In the genomic region with DNA sequence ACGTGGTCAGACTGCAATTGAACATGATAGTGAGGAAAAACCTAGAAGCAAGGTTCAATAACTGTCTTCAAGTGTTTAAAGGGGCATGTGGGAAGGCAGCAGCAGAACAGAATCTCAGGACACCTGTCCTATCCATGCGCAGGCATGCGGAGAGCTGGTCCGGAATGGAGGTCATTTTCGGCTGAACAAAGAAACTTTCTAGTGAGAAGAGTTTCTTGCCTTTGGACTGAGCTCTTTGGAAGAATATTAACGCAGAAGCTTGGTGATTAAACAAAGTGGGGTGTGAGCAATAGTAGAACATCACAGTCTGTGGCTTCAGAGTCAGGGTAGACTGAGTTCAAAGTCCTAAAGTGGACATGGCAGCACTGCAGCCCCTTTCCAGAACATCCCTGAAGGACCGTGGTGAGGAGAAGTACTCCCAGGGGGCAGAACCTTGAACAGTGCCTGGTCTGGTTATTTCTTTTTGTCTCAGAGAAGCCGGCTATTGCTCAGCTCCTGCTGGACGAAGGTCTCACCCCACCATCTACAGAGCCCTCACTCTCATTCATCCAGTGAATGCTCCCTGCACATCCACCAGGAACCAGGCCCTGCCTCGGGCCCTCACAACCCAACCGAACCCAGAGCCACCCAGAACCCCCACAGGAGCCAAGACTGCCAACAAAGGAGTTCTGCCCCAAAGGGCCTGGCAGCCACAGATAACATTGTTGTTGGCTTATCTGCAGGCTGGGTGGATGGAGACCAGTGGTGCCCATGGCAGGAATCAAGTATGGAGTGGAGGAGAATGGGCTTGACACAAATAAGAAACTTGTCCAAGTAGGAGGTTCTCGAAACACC, we compare ENCODE assay signal across 22 cellular contexts.
"Had no signal": no experiment of that assay in that cellular context is flagged by ENCODE, and none has a peak within 500 bp of the region (broad histone marks: within the 10 kb centered on the region; RNA-seq: fewer than 3 reads in every experiment).

No MANE protein-coding gene starts in this region.

- H3K9me3 ChIP-seq: SK-N-SH had no signal

- DNase-seq: KBM-7, MV-4-11, NCI-H1048, NCI-H1105, NCI-H1417, NCI-H1436 treated with DMSO at 0.1 percent for 48 hours, NCI-H1694, NCI-H187 treated with DMSO at 0.1 percent for 48 hours, NCI-H2029 treated with DMSO at 0.1 percent for 48 hours, NCI-H2107, NCI-H2171, NCI-H226, NCI-H446, NCI-H510A, NCI-H524 treated with DMSO at 0.1 percent for 48 hours, NCI-H69, NCI-H774, Right ventricle myocardium superior, RPMI8226, SK-N-SH, SW 1271 had no signal

- FAIRE-seq: RCC 7860 had no signal
